In the genomic region with DNA sequence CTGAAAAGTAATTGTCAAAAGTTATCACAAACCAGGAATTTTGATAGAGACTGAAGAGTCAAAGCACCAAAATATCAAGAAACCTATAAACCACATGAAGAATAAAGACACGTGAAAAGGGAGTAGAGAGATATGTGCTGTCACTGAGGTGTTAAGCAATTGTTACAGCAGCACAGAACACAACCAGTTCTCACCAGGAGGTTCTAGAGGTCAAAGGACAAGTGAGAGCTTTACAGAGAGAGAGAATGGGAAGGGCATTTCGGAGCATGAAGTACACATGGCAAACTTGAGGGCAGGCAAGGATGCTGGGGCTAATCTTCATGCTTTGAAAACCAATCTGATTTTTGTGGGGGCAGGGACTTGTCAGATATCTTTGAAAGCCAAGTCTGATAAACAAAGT, we compare ENCODE assay signal across 18 cellular contexts.
A peak's percentile ranks its signal among the peaks of the same experiment; 100 is the strongest.
DNase-seq lines count a peak whose midpoint lies in the region; ATAC-seq and TF ChIP-seq lines count a peak whose summit lies in the region.
"Had no signal": no experiment of that assay in that cellular context is flagged by ENCODE, and none has a peak within 500 bp of the region (broad histone marks: within the 10 kb centered on the region; RNA-seq: fewer than 3 reads in every experiment).

No MANE protein-coding gene starts in this region.

- peak; percentile 28; the same call in 1 of the 2 replicates for ATAC-seq in WTC11
- ATAC-seq: HCT116 had no signal

- TF ChIP-seq CTCF in WTC11 (IDR thresholded peaks at IDR 0.05) (no peak), neural progenitor cell (IDR thresholded peaks at IDR 0.05) (no peak), breast epithelium (IDR thresholded peaks at IDR 0.05) (no peak)

- H3K4me1 Mint-ChIP-seq in WTC11 (no peaks in the 10 kb centered on the region), neural progenitor cell (peaks cover 18% of the 10 kb centered on the region)
- no peaks in the 10 kb centered on the region for H3K4me1 Mint-ChIP-seq in activated CD4-positive, alpha-beta memory T cell treated with anti-CD3 and anti-CD28 coated beads, Interleukin-2, amount 10 ng/mL, durations not matched to agents 7 days and 5 days
- H3K4me1 Mint-ChIP-seq: CD4-positive, alpha-beta memory T cell; IgD-negative memory B cell had no signal

- H3K4me1 ChIP-seq in neural progenitor cell (no peaks in the 10 kb centered on the region), breast epithelium (no peaks in the 10 kb centered on the region)

- POLR2A ChIA-PET in WTC11 (lab: Charles Lee) = no interaction called here
- POLR2A ChIA-PET in activated CD4-positive, alpha-beta memory T cell treated with anti-CD3 and anti-CD28 coated beads, Interleukin-2, amount 10 ng/mL, durations not matched to agents 7 days and 5 days (lab: Charles Lee) = no interaction called here

- H3K4me3 ChIP-seq in neural progenitor cell (no peak overlapping the region), breast epithelium (no peak overlapping the region)

- H4K20me1 ChIP-seq in neural progenitor cell (ENCODE audit: low read depth) = no peaks in the 10 kb centered on the region

- no peak overlapping the region for H3K27ac ChIP-seq in neural progenitor cell
- no peak overlapping the region for H3K27ac ChIP-seq in breast epithelium
- H3K27ac ChIP-seq: C4-2B had no signal

- H3K9me3 Mint-ChIP-seq in WTC11 (no peaks in the 10 kb centered on the region), neural progenitor cell (no peaks in the 10 kb centered on the region)
- H3K9me3 Mint-ChIP-seq in activated CD4-positive, alpha-beta memory T cell treated with anti-CD3 and anti-CD28 coated beads, Interleukin-2, amount 10 ng/mL, durations not matched to agents 7 days and 5 days = no peaks in the 10 kb centered on the region
- H3K9me3 Mint-ChIP-seq: CD4-positive, alpha-beta memory T cell had no signal

- no peak for TF ChIP-seq POLR2A in breast epithelium (IDR thresholded peaks at IDR 0.05)

- H3K27me3 Mint-ChIP-seq in WTC11 (ENCODE audit: low read depth) (no peaks in the 10 kb centered on the region), neural progenitor cell (ENCODE audit: insufficient read depth, low read depth) (peaks cover 6% of the 10 kb centered on the region)
- H3K27me3 Mint-ChIP-seq in activated CD4-positive, alpha-beta memory T cell treated with anti-CD3 and anti-CD28 coated beads, Interleukin-2, amount 10 ng/mL, durations not matched to agents 7 days and 5 days = no peaks in the 10 kb centered on the region
- H3K27me3 Mint-ChIP-seq: CD4-positive, alpha-beta memory T cell; IgD-negative memory B cell had no signal

- H3K36me3 ChIP-seq in neural progenitor cell (no peaks in the 10 kb centered on the region), breast epithelium (no peaks in the 10 kb centered on the region)

- no peaks in the 10 kb centered on the region for H3K79me2 ChIP-seq in neural progenitor cell (ENCODE audit: low read depth)

- no peak overlapping the region for H3K4me2 ChIP-seq in neural progenitor cell

- CTCF ChIA-PET in WTC11 (lab: Charles Lee) = no interaction called here
- CTCF ChIA-PET in activated CD4-positive, alpha-beta memory T cell treated with anti-CD3 and anti-CD28 coated beads, Interleukin-2, amount 10 ng/mL, durations not matched to agents 7 days and 5 days (lab: Charles Lee) = no interaction called here

- intact Hi-C loops in breast epithelium (cut with DNase I; ENCODE audit: low total_unique reads) = no loop called here

- no peak overlapping the region for H2AFZ ChIP-seq in neural progenitor cell (replicated peaks)

- no peak overlapping the region for H3K27ac Mint-ChIP-seq in WTC11
- no peak overlapping the region for H3K27ac Mint-ChIP-seq in neural progenitor cell
- no peak overlapping the region for H3K27ac Mint-ChIP-seq in activated CD4-positive, alpha-beta memory T cell treated with anti-CD3 and anti-CD28 coated beads, Interleukin-2, amount 10 ng/mL, durations not matched to agents 7 days and 5 days
- H3K27ac Mint-ChIP-seq: CD4-positive, alpha-beta memory T cell; HFFc6; IgD-negative memory B cell had no signal

- no peaks in the 10 kb centered on the region for H3F3A ChIP-seq in neural progenitor cell (ENCODE audit: low read depth)

- no peaks in the 10 kb centered on the region for H3K9me3 ChIP-seq in neural progenitor cell (ENCODE audit: low read depth)
- H3K9me3 ChIP-seq in breast epithelium = no peaks in the 10 kb centered on the region

- DNase-seq in NCI-H2227 (lab: John Stamatoyannopoulos, UW; ENCODE audit: unreplicated experiment) (peak; percentile 38), WTC11 (ENCODE audit: low spot score) (no peak), iPS-NIHi11 (ENCODE audit: low spot score) (peak; percentile 8), neural progenitor cell (ENCODE audit: low spot score) (peak; percentile 21), breast epithelium (ENCODE audit: low spot score in 2 of 2) (no peak), NCI-H2107 (lab: John Stamatoyannopoulos, UW) (no peak), DMS153 (lab: John Stamatoyannopoulos, UW) (no peak)
- DNase-seq in activated CD4-positive, alpha-beta memory T cell treated with anti-CD3 and anti-CD28 coated beads, Interleukin-2, amount 10 ng/mL, durations not matched to agents 7 days and 5 days = no peak
- DNase-seq: ACHN; AML-193; CD4-positive, alpha-beta memory T cell; DMS79 treated with DMSO at 0.1 percent for 48 hours; GF-D8; HFFc6; KBM-7 had no signal

- H3K4me3 Mint-ChIP-seq in WTC11 = no peak overlapping the region
- H3K4me3 Mint-ChIP-seq in neural progenitor cell = no peak overlapping the region
- H3K4me3 Mint-ChIP-seq in activated CD4-positive, alpha-beta memory T cell treated with anti-CD3 and anti-CD28 coated beads, Interleukin-2, amount 10 ng/mL, durations not matched to agents 7 days and 5 days = no peak overlapping the region
- H3K4me3 Mint-ChIP-seq: CD4-positive, alpha-beta memory T cell; HFFc6; IgD-negative memory B cell had no signal

- H3K36me3 Mint-ChIP-seq in WTC11 (no peaks in the 10 kb centered on the region), neural progenitor cell (no peaks in the 10 kb centered on the region)
- no peaks in the 10 kb centered on the region for H3K36me3 Mint-ChIP-seq in activated CD4-positive, alpha-beta memory T cell treated with anti-CD3 and anti-CD28 coated beads, Interleukin-2, amount 10 ng/mL, durations not matched to agents 7 days and 5 days (ENCODE audit: low read depth)
- H3K36me3 Mint-ChIP-seq: CD4-positive, alpha-beta memory T cell; IgD-negative memory B cell had no signal

- no peak overlapping the region for H3K9ac ChIP-seq in neural progenitor cell

- no peaks in the 10 kb centered on the region for H3K27me3 ChIP-seq in neural progenitor cell
- H3K27me3 ChIP-seq in breast epithelium = no peaks in the 10 kb centered on the region

TF ChIP-seq in WTC11, 78 proteins besides CTCF, POLR2A, EP300 and RAD21 (continues in another document):
- TF ChIP-seq JAZF1 (CRISPR knock-in tag; IDR thresholded peaks at IDR 0.05) (no peak), ELF4 (CRISPR knock-in tag; IDR thresholded peaks at IDR 0.05; ENCODE audit: low read depth) (no peak), JUN (CRISPR knock-in tag; IDR thresholded peaks at IDR 0.05) (no peak), NR3C1 (CRISPR knock-in tag; conservative IDR thresholded peaks at IDR 0.05; ENCODE audit: low read depth) (no peak), SMAD3 (CRISPR knock-in tag; IDR thresholded peaks at IDR 0.05; ENCODE audit: borderline replicate concordance) (no peak), FOXP1 (CRISPR knock-in tag; IDR thresholded peaks at IDR 0.05; ENCODE audit: borderline replicate concordance) (no peak), ZNF121 (CRISPR knock-in tag; IDR thresholded peaks at IDR 0.05) (no peak)
- TF ChIP-seq, protein P1, sequence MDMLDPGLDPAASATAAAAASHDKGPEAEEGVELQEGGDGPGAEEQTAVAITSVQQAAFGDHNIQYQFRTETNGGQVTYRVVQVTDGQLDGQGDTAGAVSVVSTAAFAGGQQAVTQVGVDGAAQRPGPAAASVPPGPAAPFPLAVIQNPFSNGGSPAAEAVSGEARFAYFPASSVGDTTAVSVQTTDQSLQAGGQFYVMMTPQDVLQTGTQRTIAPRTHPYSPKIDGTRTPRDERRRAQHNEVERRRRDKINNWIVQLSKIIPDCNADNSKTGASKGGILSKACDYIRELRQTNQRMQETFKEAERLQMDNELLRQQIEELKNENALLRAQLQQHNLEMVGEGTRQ (CRISPR knock-in tag; IDR thresholded peaks at IDR 0.05) = no peak
- TF ChIP-seq, protein P2, sequence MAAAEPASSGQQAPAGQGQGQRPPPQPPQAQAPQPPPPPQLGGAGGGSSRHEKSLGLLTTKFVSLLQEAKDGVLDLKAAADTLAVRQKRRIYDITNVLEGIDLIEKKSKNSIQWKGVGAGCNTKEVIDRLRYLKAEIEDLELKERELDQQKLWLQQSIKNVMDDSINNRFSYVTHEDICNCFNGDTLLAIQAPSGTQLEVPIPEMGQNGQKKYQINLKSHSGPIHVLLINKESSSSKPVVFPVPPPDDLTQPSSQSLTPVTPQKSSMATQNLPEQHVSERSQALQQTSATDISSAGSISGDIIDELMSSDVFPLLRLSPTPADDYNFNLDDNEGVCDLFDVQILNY (CRISPR knock-in tag; IDR thresholded peaks at IDR 0.05) = no peak
- TF ChIP-seq, protein P3, sequence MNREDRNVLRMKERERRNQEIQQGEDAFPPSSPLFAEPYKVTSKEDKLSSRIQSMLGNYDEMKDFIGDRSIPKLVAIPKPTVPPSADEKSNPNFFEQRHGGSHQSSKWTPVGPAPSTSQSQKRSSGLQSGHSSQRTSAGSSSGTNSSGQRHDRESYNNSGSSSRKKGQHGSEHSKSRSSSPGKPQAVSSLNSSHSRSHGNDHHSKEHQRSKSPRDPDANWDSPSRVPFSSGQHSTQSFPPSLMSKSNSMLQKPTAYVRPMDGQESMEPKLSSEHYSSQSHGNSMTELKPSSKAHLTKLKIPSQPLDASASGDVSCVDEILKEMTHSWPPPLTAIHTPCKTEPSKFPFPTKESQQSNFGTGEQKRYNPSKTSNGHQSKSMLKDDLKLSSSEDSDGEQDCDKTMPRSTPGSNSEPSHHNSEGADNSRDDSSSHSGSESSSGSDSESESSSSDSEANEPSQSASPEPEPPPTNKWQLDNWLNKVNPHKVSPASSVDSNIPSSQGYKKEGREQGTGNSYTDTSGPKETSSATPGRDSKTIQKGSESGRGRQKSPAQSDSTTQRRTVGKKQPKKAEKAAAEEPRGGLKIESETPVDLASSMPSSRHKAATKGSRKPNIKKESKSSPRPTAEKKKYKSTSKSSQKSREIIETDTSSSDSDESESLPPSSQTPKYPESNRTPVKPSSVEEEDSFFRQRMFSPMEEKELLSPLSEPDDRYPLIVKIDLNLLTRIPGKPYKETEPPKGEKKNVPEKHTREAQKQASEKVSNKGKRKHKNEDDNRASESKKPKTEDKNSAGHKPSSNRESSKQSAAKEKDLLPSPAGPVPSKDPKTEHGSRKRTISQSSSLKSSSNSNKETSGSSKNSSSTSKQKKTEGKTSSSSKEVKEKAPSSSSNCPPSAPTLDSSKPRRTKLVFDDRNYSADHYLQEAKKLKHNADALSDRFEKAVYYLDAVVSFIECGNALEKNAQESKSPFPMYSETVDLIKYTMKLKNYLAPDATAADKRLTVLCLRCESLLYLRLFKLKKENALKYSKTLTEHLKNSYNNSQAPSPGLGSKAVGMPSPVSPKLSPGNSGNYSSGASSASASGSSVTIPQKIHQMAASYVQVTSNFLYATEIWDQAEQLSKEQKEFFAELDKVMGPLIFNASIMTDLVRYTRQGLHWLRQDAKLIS (CRISPR knock-in tag; IDR thresholded peaks at IDR 0.05; ENCODE audit: borderline replicate concordance) = no peak

Comparison
In these comparisons a context has a peak if more than half of its experiments do, and no peak if none do; other contexts are left out.
1. DNase-seq: peak in NCI-H2227 (single experiment), iPS-NIHi11 (single experiment) and neural progenitor cell (single experiment); none in WTC11 (single experiment), activated CD4-positive, alpha-beta memory T cell treated with anti-CD3 and anti-CD28 coated beads, Interleukin-2, amount 10 ng/mL, durations not matched to agents 7 days and 5 days (single experiment), breast epithelium (0 of 2), NCI-H2107 (single experiment) and DMS153 (single experiment).